1 cellular context compared by ENCODE assay signal in genomic region chr3:132183811-132184210, GRCh38.
TF ChIP-seq lines count a peak whose summit lies in the region.

No MANE protein-coding gene starts in this region.

TF ChIP-seq in GM23338, 12 proteins besides CTCF, POLR2A, EP300 and RAD21 (continued from another document):
- TF ChIP-seq, protein P1, sequence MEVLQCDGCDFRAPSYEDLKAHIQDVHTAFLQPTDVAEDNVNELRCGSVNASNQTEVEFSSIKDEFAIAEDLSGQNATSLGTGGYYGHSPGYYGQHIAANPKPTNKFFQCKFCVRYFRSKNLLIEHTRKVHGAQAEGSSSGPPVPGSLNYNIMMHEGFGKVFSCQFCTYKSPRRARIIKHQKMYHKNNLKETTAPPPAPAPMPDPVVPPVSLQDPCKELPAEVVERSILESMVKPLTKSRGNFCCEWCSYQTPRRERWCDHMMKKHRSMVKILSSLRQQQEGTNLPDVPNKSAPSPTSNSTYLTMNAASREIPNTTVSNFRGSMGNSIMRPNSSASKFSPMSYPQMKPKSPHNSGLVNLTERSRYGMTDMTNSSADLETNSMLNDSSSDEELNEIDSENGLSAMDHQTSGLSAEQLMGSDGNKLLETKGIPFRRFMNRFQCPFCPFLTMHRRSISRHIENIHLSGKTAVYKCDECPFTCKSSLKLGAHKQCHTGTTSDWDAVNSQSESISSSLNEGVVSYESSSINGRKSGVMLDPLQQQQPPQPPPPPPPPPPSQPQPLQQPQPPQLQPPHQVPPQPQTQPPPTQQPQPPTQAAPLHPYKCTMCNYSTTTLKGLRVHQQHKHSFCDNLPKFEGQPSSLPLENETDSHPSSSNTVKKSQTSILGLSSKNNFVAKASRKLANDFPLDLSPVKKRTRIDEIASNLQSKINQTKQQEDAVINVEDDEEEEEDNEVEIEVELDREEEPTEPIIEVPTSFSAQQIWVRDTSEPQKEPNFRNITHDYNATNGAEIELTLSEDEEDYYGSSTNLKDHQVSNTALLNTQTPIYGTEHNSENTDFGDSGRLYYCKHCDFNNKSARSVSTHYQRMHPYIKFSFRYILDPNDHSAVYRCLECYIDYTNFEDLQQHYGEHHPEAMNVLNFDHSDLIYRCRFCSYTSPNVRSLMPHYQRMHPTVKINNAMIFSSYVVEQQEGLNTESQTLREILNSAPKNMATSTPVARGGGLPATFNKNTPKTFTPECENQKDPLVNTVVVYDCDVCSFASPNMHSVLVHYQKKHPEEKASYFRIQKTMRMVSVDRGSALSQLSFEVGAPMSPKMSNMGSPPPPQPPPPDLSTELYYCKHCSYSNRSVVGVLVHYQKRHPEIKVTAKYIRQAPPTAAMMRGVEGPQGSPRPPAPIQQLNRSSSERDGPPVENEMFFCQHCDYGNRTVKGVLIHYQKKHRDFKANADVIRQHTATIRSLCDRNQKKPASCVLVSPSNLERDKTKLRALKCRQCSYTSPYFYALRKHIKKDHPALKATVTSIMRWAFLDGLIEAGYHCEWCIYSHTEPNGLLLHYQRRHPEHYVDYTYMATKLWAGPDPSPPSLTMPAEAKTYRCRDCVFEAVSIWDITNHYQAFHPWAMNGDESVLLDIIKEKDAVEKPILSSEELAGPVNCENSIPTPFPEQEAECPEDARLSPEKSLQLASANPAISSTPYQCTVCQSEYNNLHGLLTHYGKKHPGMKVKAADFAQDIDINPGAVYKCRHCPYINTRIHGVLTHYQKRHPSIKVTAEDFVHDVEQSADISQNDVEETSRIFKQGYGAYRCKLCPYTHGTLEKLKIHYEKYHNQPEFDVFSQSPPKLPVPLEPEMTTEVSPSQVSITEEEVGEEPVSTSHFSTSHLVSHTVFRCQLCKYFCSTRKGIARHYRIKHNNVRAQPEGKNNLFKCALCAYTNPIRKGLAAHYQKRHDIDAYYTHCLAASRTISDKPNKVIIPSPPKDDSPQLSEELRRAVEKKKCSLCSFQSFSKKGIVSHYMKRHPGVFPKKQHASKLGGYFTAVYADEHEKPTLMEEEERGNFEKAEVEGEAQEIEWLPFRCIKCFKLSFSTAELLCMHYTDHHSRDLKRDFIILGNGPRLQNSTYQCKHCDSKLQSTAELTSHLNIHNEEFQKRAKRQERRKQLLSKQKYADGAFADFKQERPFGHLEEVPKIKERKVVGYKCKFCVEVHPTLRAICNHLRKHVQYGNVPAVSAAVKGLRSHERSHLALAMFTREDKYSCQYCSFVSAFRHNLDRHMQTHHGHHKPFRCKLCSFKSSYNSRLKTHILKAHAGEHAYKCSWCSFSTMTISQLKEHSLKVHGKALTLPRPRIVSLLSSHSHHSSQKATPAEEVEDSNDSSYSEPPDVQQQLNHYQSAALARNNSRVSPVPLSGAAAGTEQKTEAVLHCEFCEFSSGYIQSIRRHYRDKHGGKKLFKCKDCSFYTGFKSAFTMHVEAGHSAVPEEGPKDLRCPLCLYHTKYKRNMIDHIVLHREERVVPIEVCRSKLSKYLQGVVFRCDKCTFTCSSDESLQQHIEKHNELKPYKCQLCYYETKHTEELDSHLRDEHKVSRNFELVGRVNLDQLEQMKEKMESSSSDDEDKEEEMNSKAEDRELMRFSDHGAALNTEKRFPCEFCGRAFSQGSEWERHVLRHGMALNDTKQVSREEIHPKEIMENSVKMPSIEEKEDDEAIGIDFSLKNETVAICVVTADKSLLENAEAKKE (CRISPR knock-in tag; IDR thresholded peaks at IDR 0.05), result no peak
- TF ChIP-seq EZH2phosphoT487 (IDR thresholded peaks at IDR 0.05; ENCODE audit: unreplicated experiment), result no peak
- no peak for TF ChIP-seq NANOG (IDR thresholded peaks at IDR 0.05; ENCODE audit: borderline replicate concordance)
- TF ChIP-seq EZH2 (IDR thresholded peaks at IDR 0.05; ENCODE audit: low read depth, unreplicated experiment), result no peak
- no peak for TF ChIP-seq STAT1 (IDR thresholded peaks at IDR 0.05; ENCODE audit: unreplicated experiment)
